ENCODE assay signal across 8 cellular contexts in the genomic region with DNA sequence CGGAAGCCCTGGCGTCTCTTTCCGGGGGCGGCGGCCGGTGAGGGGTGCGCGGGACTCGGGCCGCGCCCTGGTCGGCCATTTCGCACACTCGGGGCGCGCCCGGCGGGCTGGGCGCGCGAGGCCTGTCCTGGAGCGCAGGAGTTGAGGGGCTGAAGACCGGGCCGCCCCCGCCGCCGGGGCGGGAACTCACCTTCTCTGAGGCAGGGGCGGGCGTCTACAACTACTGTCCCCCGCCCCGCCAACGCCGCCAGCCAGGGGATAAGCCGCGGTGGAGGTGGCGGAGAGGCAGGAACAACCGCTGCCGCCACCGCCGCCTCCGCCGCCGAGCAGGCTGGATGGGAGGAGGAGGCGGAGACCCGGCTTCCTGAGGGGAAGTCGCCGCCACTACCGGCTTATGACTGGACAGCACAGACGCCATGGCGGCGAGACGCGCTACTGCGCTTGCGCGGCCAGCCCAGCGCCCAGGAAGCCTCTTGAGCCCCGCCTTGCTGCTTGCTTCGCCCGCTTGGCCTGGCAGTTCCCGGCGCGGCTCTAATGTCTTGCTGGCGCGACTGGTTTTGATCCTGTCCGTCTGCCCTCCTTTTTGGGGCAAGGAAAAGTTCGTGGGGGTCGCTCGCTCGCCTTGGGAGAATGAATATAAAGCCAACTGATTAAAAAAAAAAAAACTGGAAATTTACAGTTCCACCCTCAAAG. TPM values are rescaled to one million over a fixed set of nuclear protein-coding genes. Genes with fewer than 3 reads are reported as not detected.
DNase-seq lines count a peak whose midpoint lies in the region; ATAC-seq and TF ChIP-seq lines count a peak whose summit lies in the region.

A gene (minus strand): TSS at position 348 of the 693 bp plus-strand sequence. CDS start 27,220 bp downstream, outside the sequence.

- ATAC-seq in GM19395 (IDR thresholded peaks at IDR 0.05; ENCODE audit: unreplicated experiment) (peak; percentile 91), HG03558 (IDR thresholded peaks at IDR 0.05; ENCODE audit: extremely low read depth, unreplicated experiment) (peak; percentile 84), left lobe of liver (peak; percentile 92)

- H3K36me3 Mint-ChIP-seq in CD14-positive monocyte: peaks cover 5 to 7% of the 10 kb centered on the region in 2 donors

- no peaks in the 10 kb centered on the region for H3K27me3 Mint-ChIP-seq in CD14-positive monocyte (ENCODE audit: low read depth in 3 of 3)

- H3K4me3 Mint-ChIP-seq in CD14-positive monocyte: peak within 1 kb of the TSS; percentile 96 to 97

- peaks cover 43% of the 10 kb centered on the region for H3K4me1 Mint-ChIP-seq in CD14-positive monocyte

- H3K9me3 Mint-ChIP-seq in CD14-positive monocyte: no peaks in the 10 kb centered on the region

- no peak for TF ChIP-seq CTCF in CD14-positive monocyte (IDR thresholded peaks at IDR 0.05)

- H3K27ac Mint-ChIP-seq in CD14-positive monocyte: peak within 1 kb of the TSS; percentile 94 to 99 (median 97)

- DNase-seq in CD14-positive monocyte (ENCODE audit: low spot score): peak; percentile 96
- DNase-seq in NCI-H748 (lab: John Stamatoyannopoulos, UW; ENCODE audit: unreplicated experiment): peak; percentile 93
- peak; percentile 91 for DNase-seq in activated CD4-positive, alpha-beta T cell treated with anti-CD3 and anti-CD28 coated beads, Interleukin-2, amount 50 U/mL, for 1 hour
- peak; percentile 89 for DNase-seq in dedifferentiated amniotic fluid mesenchymal stem cell (ENCODE audit: extremely low spot score)
- DNase-seq in left lobe of liver (ENCODE audit: low spot score): peak; percentile 97
- DNase-seq in stimulated activated CD4-positive, alpha-beta T cell treated with anti-CD3 and anti-CD28 coated beads, Interleukin-2, amount 100 ng/mL, for 24 hours: peak; percentile 92

- intact Hi-C loops in CD14-positive monocyte (cut with micrococcal nuclease): loop anchor here in 1 of 2 donors (10.0 kb wide), 1 partner anchor 569 kb away; a partner anchor contains a TSS

RNA-seq across cellular contexts. Expression of the gene that starts here (rescaled TPM):
- 10 to 100 TPM; 24.7 to 31.6 TPM for polyA plus RNA-seq in CD14-positive monocyte
- total RNA-seq in left lobe of liver: 10.0 TPM

Comparison
In these comparisons a context has a peak if more than half of its experiments do, and no peak if none do; other contexts are left out.
1. Peak in every context shown above with its lines: DNase-seq and ATAC-seq.